1 cellular context compared by ENCODE assay signal in genomic region chr2:36458106-36458505, GRCh38.
TF ChIP-seq lines count a peak whose summit lies in the region.

No MANE protein-coding gene starts in this region.

TF ChIP-seq in WTC11, 78 proteins besides CTCF, POLR2A, EP300 and RAD21 (continued from another document):
- TF ChIP-seq PREB (CRISPR knock-in tag; IDR thresholded peaks at IDR 0.05; ENCODE audit: borderline replicate concordance) (no peak), SP1 (CRISPR knock-in tag; conservative IDR thresholded peaks at IDR 0.05) (no peak), STAT6 (CRISPR knock-in tag; conservative IDR thresholded peaks at IDR 0.05; ENCODE audit: low read depth) (no peak), IRF2 (CRISPR knock-in tag; IDR thresholded peaks at IDR 0.05; ENCODE audit: borderline replicate concordance, low read depth) (no peak), TEAD1 (CRISPR knock-in tag; IDR thresholded peaks at IDR 0.05) (no peak), FOXK1 (CRISPR knock-in tag; IDR thresholded peaks at IDR 0.05) (no peak), OVOL2 (CRISPR knock-in tag; IDR thresholded peaks at IDR 0.05; ENCODE audit: borderline replicate concordance) (no peak), ZBTB43 (CRISPR knock-in tag; IDR thresholded peaks at IDR 0.05) (no peak)
